8 cellular contexts compared by ENCODE assay signal in genomic region chr7:54773472-54774399, GRCh38. TPM values are rescaled to one million over a fixed set of nuclear protein-coding genes. Genes with fewer than 3 reads are reported as not detected.
A peak's percentile ranks its signal among the peaks of the same experiment; 100 is the strongest.
DNase-seq lines count a peak whose midpoint lies in the region; ATAC-seq, FAIRE-seq and TF ChIP-seq lines count a peak whose summit lies in the region.

No MANE protein-coding gene starts in this region.

- H3K36me3 ChIP-seq in brain microvascular endothelial cell (replicated peaks) (no peaks in the 10 kb centered on the region), iPS-20b (ENCODE audit: insufficient read depth, low read depth, low read length) (no peaks in the 10 kb centered on the region), small intestine (ENCODE audit: control insufficient read depth in 2 of 2, insufficient read depth in 2 of 2, low read length in 2 of 2) (no peaks in the 10 kb centered on the region)

- TF ChIP-seq CTCF in brain microvascular endothelial cell (IDR thresholded peaks at IDR 0.05; ENCODE audit: low read depth, low read length, missing control alignments): peak; percentile 92

- TF ChIP-seq POLR2A in GM12892 (IDR thresholded peaks at IDR 0.05; ENCODE audit: low read depth, low read length): no peak

- peak; percentile 89 for ATAC-seq in HG02870 (IDR thresholded peaks at IDR 0.05; ENCODE audit: unreplicated experiment)

- DNase-seq in GM12892 (ENCODE audit: insufficient read length) (peak; percentile 33), NCI-H187 (lab: John Stamatoyannopoulos, UW) (peak; percentile 31 to 60), T1000 (lab: John Stamatoyannopoulos, UW) (peak; percentile 69), brain microvascular endothelial cell (peak; percentile 69), small intestine (peak; percentile 85), epidermal melanocyte (ENCODE audit: insufficient read length, low spot score) (no peak)

- peaks cover 10% of the 10 kb centered on the region; the same call in 1 of the 2 replicates for H3K9me3 ChIP-seq in iPS-20b (ENCODE audit: insufficient read depth, low read depth, low read length)
- H3K9me3 ChIP-seq in small intestine (ENCODE audit: control insufficient read depth, low read depth): no peaks in the 10 kb centered on the region

- 12 to 20% (median 18%) methylated on average over 18 of the region's 18 CpGs for WGBS in small intestine, 3 donors

- H3K27ac ChIP-seq in brain microvascular endothelial cell: peak overlapping the region; percentile 28
- H3K27ac ChIP-seq in iPS-20b (ENCODE audit: low read length): no peak overlapping the region
- H3K27ac ChIP-seq in small intestine (ENCODE audit: low read depth in 1 of 2, low read length in 1 of 2): no peak overlapping the region

- H3K4me1 ChIP-seq in iPS-20b (ENCODE audit: insufficient read depth, low read length) (no peaks in the 10 kb centered on the region), small intestine (ENCODE audit: control insufficient read depth in 2 of 2, insufficient read depth in 1 of 2, low read depth in 1 of 2, low read length in 1 of 2) (no peaks in the 10 kb centered on the region)

- H3K4me3 ChIP-seq in brain microvascular endothelial cell (ENCODE audit: low read depth, low read length) (peak overlapping the region; percentile 26), iPS-20b (ENCODE audit: low read length) (peak overlapping the region; percentile 34; the same call in 1 of the 2 replicates), small intestine (ENCODE audit: low read depth in 1 of 2, low read length in 2 of 2) (peak overlapping the region in 1 of 2 donors; percentile 37)

- no peak overlapping the region for H3K9ac ChIP-seq in iPS-20b (ENCODE audit: low read depth, low read length)

- no peak for FAIRE-seq in GM12892 (lab: Jason Lieb, UNC)
- no peak for FAIRE-seq in small intestine (lab: Jason Lieb, UNC)

- H3K27me3 ChIP-seq in brain microvascular endothelial cell (replicated peaks): no peaks in the 10 kb centered on the region
- no peaks in the 10 kb centered on the region for H3K27me3 ChIP-seq in iPS-20b (ENCODE audit: insufficient read depth, low read length)
- no peaks in the 10 kb centered on the region for H3K27me3 ChIP-seq in small intestine (ENCODE audit: control insufficient read depth in 2 of 2, insufficient read depth in 2 of 2, low read length in 2 of 2)

- in situ Hi-C loops in brain microvascular endothelial cell (cut with HindIII; ENCODE audit: low pct_ligation_motif_present, low sequenced_read_pairs): no loop called here

RNA-seq across cellular contexts. Expression of gene SEC61G, which starts 14.7 kb away (rescaled TPM):
- 362 TPM for polyA plus RNA-seq in GM12892 (2012; ENCODE audit: missing spikeins)
- polyA plus RNA-seq in small intestine: 100 to 1,000 TPM; 297 to 506 (median 402) TPM
